Comparison of ENCODE assay signal across 13 cellular contexts in genomic region chr14:68513137-68513536, GRCh38.
DNase-seq lines count a peak whose midpoint lies in the region; ATAC-seq, FAIRE-seq and TF ChIP-seq lines count a peak whose summit lies in the region.
"Had no signal": no experiment of that assay in that cellular context is flagged by ENCODE, and none has a peak within 500 bp of the region (broad histone marks: within the 10 kb centered on the region; RNA-seq: fewer than 3 reads in every experiment).

No MANE protein-coding gene starts in this region.

- H3K9me3 Mint-ChIP-seq in CD8-positive, alpha-beta T cell, result no peaks in the 10 kb centered on the region
- H3K9me3 Mint-ChIP-seq: activated naive CD4-positive, alpha-beta T cell treated with anti-CD3 and anti-CD28 coated beads, Interleukin-2, amount 50 U/mL, for 24 hours; CD4-positive, alpha-beta memory T cell had no signal

- H3K4me3 Mint-ChIP-seq in CD8-positive, alpha-beta T cell, result no peak overlapping the region
- H3K4me3 Mint-ChIP-seq: activated naive CD4-positive, alpha-beta T cell treated with anti-CD3 and anti-CD28 coated beads, Interleukin-2, amount 50 U/mL, for 24 hours had no signal

- H3K36me3 Mint-ChIP-seq in CD8-positive, alpha-beta T cell, result no peaks in the 10 kb centered on the region
- H3K36me3 Mint-ChIP-seq: activated naive CD4-positive, alpha-beta T cell treated with anti-CD3 and anti-CD28 coated beads, Interleukin-2, amount 50 U/mL, for 24 hours; CD4-positive, alpha-beta memory T cell had no signal

- POLR2A ChIA-PET in CD8-positive, alpha-beta T cell (lab: Charles Lee), result interaction anchor here (0.8 to 1.6 kb wide), 3 partner anchors 131 to 275 kb away, joined by 3 to 7 read pairs (median 4); no protein-coding TSS in a partner anchor

- intact Hi-C loops in CD8-positive, alpha-beta T cell (cut with DNase I, micrococcal nuclease), result no loop called here

- peak overlapping the region; percentile 18 for H3K4me3 ChIP-seq in GM12865 (ENCODE audit: low read depth, low read length)
- H3K4me3 ChIP-seq in bronchial epithelial cell (ENCODE audit: low read depth, low read length), result no peak overlapping the region
- no peak overlapping the region for H3K4me3 ChIP-seq in rectal smooth muscle tissue (ENCODE audit: low read length)
- no peak overlapping the region for H3K4me3 ChIP-seq in CD8-positive, alpha-beta T cell (ENCODE audit: low read depth, low read length)
- H3K4me3 ChIP-seq: lung had no signal

- TF ChIP-seq CTCF in GM12865 (IDR thresholded peaks at IDR 0.05; ENCODE audit: insufficient read depth, low read depth, low read length, missing control alignments) (no peak), bronchial epithelial cell (IDR thresholded peaks at IDR 0.05; ENCODE audit: insufficient read depth, low read length, severe bottlenecking) (no peak), D721Med (IDR thresholded peaks at IDR 0.05; ENCODE audit: insufficient read depth, missing control alignments) (no peak)
- TF ChIP-seq CTCF in CD8-positive, alpha-beta T cell (IDR thresholded peaks at IDR 0.05), result no peak

- H3K27ac Mint-ChIP-seq in CD8-positive, alpha-beta T cell, result no peak overlapping the region

- peak overlapping the region; percentile 62 for H3K27ac ChIP-seq in rectal smooth muscle tissue (ENCODE audit: low read depth, low read length)
- no peak overlapping the region for H3K27ac ChIP-seq in CD8-positive, alpha-beta T cell (ENCODE audit: low read depth, low read length)

- H3K4me1 ChIP-seq in rectal smooth muscle tissue (ENCODE audit: control insufficient read depth, insufficient read depth, low read length), result peaks cover 40% of the 10 kb centered on the region
- peaks cover 33% of the 10 kb centered on the region for H3K4me1 ChIP-seq in CD8-positive, alpha-beta T cell (ENCODE audit: insufficient read depth, low read length)

- H3K27me3 ChIP-seq in bronchial epithelial cell (ENCODE audit: control insufficient read depth, insufficient read depth, low read length), result no peaks in the 10 kb centered on the region
- H3K27me3 ChIP-seq in rectal smooth muscle tissue (ENCODE audit: control insufficient read depth, insufficient read depth, low read length), result no peaks in the 10 kb centered on the region
- no peaks in the 10 kb centered on the region for H3K27me3 ChIP-seq in CD8-positive, alpha-beta T cell (ENCODE audit: insufficient read depth, low read length)

- peaks cover 58% of the 10 kb centered on the region for H3K4me1 Mint-ChIP-seq in CD8-positive, alpha-beta T cell (ENCODE audit: low read depth)

- H3K9me3 ChIP-seq in CD8-positive, alpha-beta T cell (ENCODE audit: low read length), result no peaks in the 10 kb centered on the region

- H3K27me3 Mint-ChIP-seq in CD8-positive, alpha-beta T cell (ENCODE audit: low read depth), result no peaks in the 10 kb centered on the region
- H3K27me3 Mint-ChIP-seq: activated naive CD4-positive, alpha-beta T cell treated with anti-CD3 and anti-CD28 coated beads, Interleukin-2, amount 50 U/mL, for 24 hours; CD4-positive, alpha-beta memory T cell had no signal

- no peaks in the 10 kb centered on the region for H3K36me3 ChIP-seq in bronchial epithelial cell (ENCODE audit: control insufficient read depth, insufficient read depth, low read length)
- H3K36me3 ChIP-seq in rectal smooth muscle tissue (ENCODE audit: control insufficient read depth, insufficient read depth, low read length), result no peaks in the 10 kb centered on the region
- no peaks in the 10 kb centered on the region for H3K36me3 ChIP-seq in CD8-positive, alpha-beta T cell (ENCODE audit: insufficient read depth, low read length)

- peak; percentile 21 for ATAC-seq in HG03432 (IDR thresholded peaks at IDR 0.05; ENCODE audit: unreplicated experiment)
- no peak for ATAC-seq in CD8-positive, alpha-beta T cell

- CTCF ChIA-PET in CD8-positive, alpha-beta T cell (lab: Charles Lee), result interaction anchor here (1.4 kb wide), 1 partner anchor 264 kb away, joined by 4 read pairs; no protein-coding TSS in a partner anchor

- FAIRE-seq in bronchial epithelial cell (lab: Jason Lieb, UNC), result no peak
- FAIRE-seq in D721Med (lab: Jason Lieb, UNC), result no peak

- H3K9ac ChIP-seq in rectal smooth muscle tissue (ENCODE audit: low read length), result no peak overlapping the region

- DNase-seq in GM12865 (ENCODE audit: low read depth) (peak; percentile 49), bronchial epithelial cell (ENCODE audit: low read depth) (peak; percentile 68), hippocampal formation (lab: John Stamatoyannopoulos, UW) (no peak), iPS-NIHi11 (ENCODE audit: low spot score) (no peak), D721Med (ENCODE audit: insufficient read length, low spot score) (no peak)
- no peak for DNase-seq in CD8-positive, alpha-beta T cell
- DNase-seq: CD4-positive, alpha-beta memory T cell; glutamatergic neuron; NCI-H510A had no signal

Comparison
In these comparisons a context has a peak if more than half of its experiments do, and no peak if none do; other contexts are left out.
1. DNase-seq: peak in GM12865 (single experiment) and bronchial epithelial cell (single experiment); none in hippocampal formation (0 of 2), CD8-positive, alpha-beta T cell (0 of 7), iPS-NIHi11 (single experiment) and D721Med (single experiment).